ENCODE assay signal across 13 cellular contexts in genomic region chr20:23085415-23086055, GRCh38. TPM values are rescaled to one million over a fixed set of nuclear protein-coding genes. Genes with fewer than 3 reads are reported as not detected.
DNase-seq lines count a peak whose midpoint lies in the region; ATAC-seq and TF ChIP-seq lines count a peak whose summit lies in the region.
"Had no signal": no experiment of that assay in that cellular context is flagged by ENCODE, and none has a peak within 500 bp of the region (broad histone marks: within the 10 kb centered on the region; RNA-seq: fewer than 3 reads in every experiment).

No MANE protein-coding gene starts in this region.

- no peak for TF ChIP-seq POLR2A in transverse colon (IDR thresholded peaks at IDR 0.05)

- no peaks in the 10 kb centered on the region for H3K36me3 Mint-ChIP-seq in T-helper 1 cell treated with Interleukin-12 subunit alpha and Interleukin-12 subunit beta and Interleukin-4 antibody, amounts not matched to agents 30 μg/mL and 1 μg/mL, for 36 hours (ENCODE audit: low read depth)

- in situ Hi-C loops in transverse colon (cut with MboI; ENCODE audit: low pct_ligation_motif_present in 1 of 4, low pct_unique_long_range_greater_than_20kb in 1 of 4, low sequenced_read_pairs in 3 of 4) (no loop called here), GM13977 (cut with MboI; ENCODE audit: low pct_unique_long_range_greater_than_20kb, low sequenced_read_pairs, unreplicated experiment) (no loop called here)

- TF ChIP-seq CTCF in mucosa of descending colon (IDR thresholded peaks at IDR 0.05) (no peak), transverse colon (IDR thresholded peaks at IDR 0.05) (no peak), GM13977 (IDR thresholded peaks at IDR 0.05; ENCODE audit: extremely low read depth, insufficient read depth, missing control alignments) (no peak)

- peaks cover 23% of the 10 kb centered on the region for H3K4me1 Mint-ChIP-seq in T-helper 1 cell treated with Interleukin-12 subunit alpha and Interleukin-12 subunit beta and Interleukin-4 antibody, amounts not matched to agents 30 μg/mL and 1 μg/mL, for 36 hours (ENCODE audit: low read depth)

- no peak overlapping the region for H3K4me3 ChIP-seq in mucosa of descending colon
- peak overlapping the region in 2 of 4 donors; percentile 12 to 22 for H3K4me3 ChIP-seq in transverse colon

- no peak overlapping the region for H3K27ac Mint-ChIP-seq in T-helper 1 cell treated with Interleukin-12 subunit alpha and Interleukin-12 subunit beta and Interleukin-4 antibody, amounts not matched to agents 30 μg/mL and 1 μg/mL, for 36 hours
- H3K27ac Mint-ChIP-seq: activated naive CD4-positive, alpha-beta T cell treated with anti-CD3 and anti-CD28 coated beads for 36 hours; stimulated activated naive CD8-positive, alpha-beta T cell treated with anti-CD3 and anti-CD28 coated beads, Interleukin-15, Interleukin-2, amounts not matched to agents 100 ng/mL and 50 ng/mL, for 24 hours had no signal

- no peaks in the 10 kb centered on the region for H3K9me3 Mint-ChIP-seq in T-helper 1 cell treated with Interleukin-12 subunit alpha and Interleukin-12 subunit beta and Interleukin-4 antibody, amounts not matched to agents 30 μg/mL and 1 μg/mL, for 36 hours
- H3K9me3 Mint-ChIP-seq: activated naive CD4-positive, alpha-beta T cell treated with anti-CD3 and anti-CD28 coated beads for 36 hours; stimulated activated naive CD8-positive, alpha-beta T cell treated with anti-CD3 and anti-CD28 coated beads, Interleukin-15, Interleukin-2, amounts not matched to agents 100 ng/mL and 50 ng/mL, for 24 hours had no signal

- DNase-seq in T-helper 1 cell (no peak), caudate nucleus (lab: John Stamatoyannopoulos, UW) (no peak), mucosa of descending colon (no peak), transverse colon (no peak), GM13977 (ENCODE audit: low spot score) (no peak), NCI-H1694 treated with DMSO at 0.1 percent for 48 hours (lab: John Stamatoyannopoulos, UW) (no peak)
- DNase-seq: activated CD4-positive, alpha-beta T cell treated with anti-CD3 and anti-CD28 coated beads for 1 hour; NCI-H2171 had no signal

- no peaks in the 10 kb centered on the region for H3K9me3 ChIP-seq in mucosa of descending colon
- no peaks in the 10 kb centered on the region for H3K9me3 ChIP-seq in transverse colon

- ATAC-seq in mucosa of descending colon, result peak; percentile 18
- no peak for ATAC-seq in HG03045 (IDR thresholded peaks at IDR 0.05; ENCODE audit: unreplicated experiment)

- H3K27me3 Mint-ChIP-seq in T-helper 1 cell treated with Interleukin-12 subunit alpha and Interleukin-12 subunit beta and Interleukin-4 antibody, amounts not matched to agents 30 μg/mL and 1 μg/mL, for 36 hours (ENCODE audit: low read depth), result peaks cover 14% of the 10 kb centered on the region
- H3K27me3 Mint-ChIP-seq: stimulated activated naive CD8-positive, alpha-beta T cell treated with anti-CD3 and anti-CD28 coated beads, Interleukin-15, Interleukin-2, amounts not matched to agents 100 ng/mL and 50 ng/mL, for 24 hours had no signal

- no peak for TF ChIP-seq EP300 in transverse colon (IDR thresholded peaks at IDR 0.05; ENCODE audit: low read depth)

- peak overlapping the region; percentile 58 for H3K4me3 Mint-ChIP-seq in T-helper 1 cell treated with Interleukin-12 subunit alpha and Interleukin-12 subunit beta and Interleukin-4 antibody, amounts not matched to agents 30 μg/mL and 1 μg/mL, for 36 hours
- H3K4me3 Mint-ChIP-seq: activated naive CD4-positive, alpha-beta T cell treated with anti-CD3 and anti-CD28 coated beads for 36 hours; stimulated activated naive CD8-positive, alpha-beta T cell treated with anti-CD3 and anti-CD28 coated beads, Interleukin-15, Interleukin-2, amounts not matched to agents 100 ng/mL and 50 ng/mL, for 24 hours had no signal

- WGBS in transverse colon (ENCODE audit: low coverage in 1 of 2), 2 donors, result 86% methylated on average over 18 of the region's 24 CpGs; no CpG with 5 or more reads in 1 of the 2 donors

- H3K4me1 ChIP-seq in mucosa of descending colon (ENCODE audit: low read depth), result no peaks in the 10 kb centered on the region
- no peaks in the 10 kb centered on the region for H3K4me1 ChIP-seq in transverse colon

- H3K36me3 ChIP-seq in mucosa of descending colon (ENCODE audit: low read depth) (no peaks in the 10 kb centered on the region), transverse colon (no peaks in the 10 kb centered on the region)

- no peaks in the 10 kb centered on the region for H3K27me3 ChIP-seq in transverse colon

- intact Hi-C loops in mucosa of descending colon (cut with DNase I, micrococcal nuclease), result no loop called here
- intact Hi-C loops in transverse colon (cut with DNase I; ENCODE audit: low total_unique reads), result no loop called here

- peak overlapping the region; percentile 70 for H3K27ac ChIP-seq in caudate nucleus (ENCODE audit: low read depth, low read length)
- H3K27ac ChIP-seq in transverse colon, result peak overlapping the region; percentile 64 to 74 (median 68)
- H3K27ac ChIP-seq: RWPE1 had no signal

RNA-seq across cellular contexts. Expression of gene CD93, which starts 0.6 kb away (rescaled TPM):
- total RNA-seq in mucosa of descending colon (10 to 100 TPM in 2 of 3 donors, 1 to 10 TPM in 1; 7.6 to 24.2 (median 20.1) TPM), transverse colon (10 to 100 TPM in 1 of 4 donors, 1 to 10 TPM in 3; 6.3 to 14.3 (median 7.9) TPM)

RNA-seq across cellular contexts. Expression of gene THBD, which starts 36.1 kb away (rescaled TPM):
- total RNA-seq in mucosa of descending colon (1 to 10 TPM; 1.8 to 8.8 (median 5.9) TPM), transverse colon (10 to 100 TPM in 3 of 4 donors, 1 to 10 TPM in 1; 7.8 to 30.3 (median 18.6) TPM)
- total RNA-seq: activated naive CD4-positive, alpha-beta T cell treated with anti-CD3 and anti-CD28 coated beads for 36 hours had no signal

RNA-seq across cellular contexts. Expression of gene SSTR4, which starts 50.4 kb away (rescaled TPM):
- total RNA-seq in mucosa of descending colon (under 1 TPM in 1 of 3 donors, not detected in 2; 0.19 TPM), transverse colon (not detected)
- total RNA-seq: activated naive CD4-positive, alpha-beta T cell treated with anti-CD3 and anti-CD28 coated beads for 36 hours had no signal
